Comparison of ENCODE assay signal across 10 cellular contexts in genomic region chr6:132919476-132919875, GRCh38.
DNase-seq lines count a peak whose midpoint lies in the region; ATAC-seq and TF ChIP-seq lines count a peak whose summit lies in the region.
"Had no signal": no experiment of that assay in that cellular context is flagged by ENCODE, and none has a peak within 500 bp of the region (broad histone marks: within the 10 kb centered on the region; RNA-seq: fewer than 3 reads in every experiment).

No MANE protein-coding gene starts in this region.

- TF ChIP-seq POLR2A in GM18505 (IDR thresholded peaks at IDR 0.05; ENCODE audit: borderline replicate concordance, extremely low read depth, insufficient read depth, insufficient read length), result no peak

- no peaks in the 10 kb centered on the region for H3K36me3 ChIP-seq in MG63

- ATAC-seq in GM18505 (IDR thresholded peaks at IDR 0.05; ENCODE audit: unreplicated experiment) (no peak), HG03457 (IDR thresholded peaks at IDR 0.05; ENCODE audit: unreplicated experiment) (no peak)

- H3K27me3 ChIP-seq in MG63, result no peaks in the 10 kb centered on the region

- no peak for TF ChIP-seq CTCF in fibroblast of pulmonary artery (IDR thresholded peaks at IDR 0.05; ENCODE audit: low read length, missing control alignments)

- DNase-seq in AG08395 (ENCODE audit: low spot score) (peak; percentile 60), MG63 (peak; percentile 95), fibroblast of pulmonary artery (ENCODE audit: low read depth) (peak; percentile 96), non-pigmented ciliary epithelial cell (ENCODE audit: low read depth) (peak; percentile 86), activated gamma-delta T cell (lab: John Stamatoyannopoulos, UW) (no peak), NCI-H1930 (lab: John Stamatoyannopoulos, UW) (no peak)
- DNase-seq: activated CD4-positive, CD25-positive, alpha-beta regulatory T cell; NCI-H526 had no signal

- no peaks in the 10 kb centered on the region for H3K9me3 ChIP-seq in MG63

- H3K4me3 ChIP-seq in MG63 (peak overlapping the region; percentile 1; the same call in 1 of the 2 replicates), fibroblast of pulmonary artery (replicated peaks; ENCODE audit: low read depth, low read length) (peak overlapping the region; percentile 3)

Comparison
In these comparisons a context has a peak if more than half of its experiments do, and no peak if none do; other contexts are left out.
1. DNase-seq: peak in AG08395 (single experiment), MG63 (single experiment), fibroblast of pulmonary artery (single experiment) and non-pigmented ciliary epithelial cell (single experiment); none in activated gamma-delta T cell (single experiment) and NCI-H1930 (0 of 2).